Comparison of ENCODE assay signal across 27 cellular contexts in the genomic region with DNA sequence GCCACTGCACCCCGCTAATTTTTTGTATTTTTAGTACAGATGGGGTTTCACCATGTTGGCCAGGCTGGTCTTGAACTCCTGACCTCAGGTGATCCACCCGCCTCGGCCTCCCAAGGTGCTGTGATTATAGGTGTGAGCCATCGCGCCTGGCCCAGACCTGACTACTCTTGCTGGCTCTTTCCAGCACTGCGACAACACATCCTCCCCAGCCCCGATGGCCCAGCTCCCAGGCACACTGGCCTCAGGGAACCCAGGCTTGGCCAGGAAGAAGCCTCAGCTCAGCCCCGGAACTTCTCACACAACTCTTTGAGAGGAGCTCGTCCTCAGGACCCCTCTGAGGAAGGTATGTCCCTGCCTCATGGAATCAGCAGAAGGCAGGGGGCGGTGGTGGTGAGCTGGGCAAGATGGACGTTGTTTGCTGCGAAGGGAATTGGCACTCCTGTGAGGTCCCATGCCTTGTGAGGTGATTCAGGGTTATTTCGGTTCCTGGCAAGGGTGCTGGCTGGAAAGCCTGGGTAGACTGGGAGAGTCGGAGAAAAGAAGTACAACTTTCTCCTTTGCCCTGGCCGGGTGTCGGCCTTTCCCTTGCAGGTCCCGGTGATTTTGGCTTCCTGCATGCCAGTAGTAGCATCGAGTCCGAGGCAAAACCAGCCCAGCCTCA. TPM values are rescaled to one million over a fixed set of nuclear protein-coding genes. Genes with fewer than 3 reads are reported as not detected.
"Had no signal": no experiment of that assay in that cellular context is flagged by ENCODE, and none has a peak within 500 bp of the region (broad histone marks: within the 10 kb centered on the region; RNA-seq: fewer than 3 reads in every experiment).

No MANE protein-coding gene starts in this region.

- H3K4me3 ChIP-seq: breast epithelium had no signal

- H3K4me1 ChIP-seq: breast epithelium had no signal

- H3K27ac Mint-ChIP-seq: activated B cell treated with CpG ODN at 0.5 μM for 24 hours; activated CD4-positive, alpha-beta T cell treated with anti-CD3 and anti-CD28 coated beads, Interleukin-2, amount 10 ng/mL, durations not matched to agents 24 days and 14 days; activated CD8-positive, alpha-beta memory T cell treated with anti-CD3 and anti-CD28 coated beads, Interleukin-2, amount 10 ng/mL, durations not matched to agents 7 days and 5 days; activated naive CD4-positive, alpha-beta T cell treated with anti-CD3 and anti-CD28 coated beads, Interleukin-2, amount 50 U/mL, for 72 hours; activated T-cell treated with anti-CD3 and anti-CD28 coated beads, Interleukin-2, amount 50 U/mL, for 24 hours; T-helper 1 cell treated with Interleukin-12 subunit alpha and Interleukin-12 subunit beta and Interleukin-4 antibody, amounts not matched to agents 30 μg/mL and 1 μg/mL, for 36 hours had no signal

- DNase-seq: activated B cell treated with CpG ODN at 0.5 μM for 24 hours; activated CD4-positive, alpha-beta T cell treated with anti-CD3 and anti-CD28 coated beads for 1 hour; activated CD4-positive, alpha-beta T cell treated with anti-CD3 and anti-CD28 coated beads, Interleukin-2, amount 10 ng/mL, durations not matched to agents 24 days and 14 days; activated CD4-positive, alpha-beta T cell treated with anti-CD3 and anti-CD28 coated beads, Interleukin-2, amount 50 U/mL, for 48 hours; activated CD8-positive, alpha-beta memory T cell treated with anti-CD3 and anti-CD28 coated beads, Interleukin-2, amount 10 ng/mL, durations not matched to agents 7 days and 5 days; activated effector memory CD4-positive, alpha-beta T cell treated with anti-CD3 and anti-CD28 coated beads, Interleukin-2, amount 50 U/mL, for 16 hours; activated naive CD4-positive, alpha-beta T cell treated with Interleukin-2 at 50 U/mL for 16 hours; activated T-cell treated with anti-CD3 and anti-CD28 coated beads, Interleukin-2, amount 50 U/mL, for 24 hours; Karpas-422; MM.1S; NCI-H1105; NCI-H1436; NCI-H187; NCI-H2081; NCI-H510A treated with DMSO at 0.1 percent for 48 hours; NCI-H69; NK-92 treated with Interleukin-12 subunit alpha and Interleukin-12 subunit beta, amount 100 ng/mL, for 24 hours; OCI-M1; RPMI8226; SHP77; T-helper 9 cell had no signal

- H3K27me3 ChIP-seq: breast epithelium had no signal

- H3K36me3 ChIP-seq: breast epithelium had no signal

- ATAC-seq: activated CD8-positive, alpha-beta memory T cell treated with anti-CD3 and anti-CD28 coated beads, Interleukin-2, amount 10 ng/mL, durations not matched to agents 7 days and 5 days; activated naive CD4-positive, alpha-beta T cell treated with anti-CD3 and anti-CD28 coated beads, Interleukin-2, amount 50 U/mL, for 72 hours; Panc1 had no signal

- H3K27ac ChIP-seq: breast epithelium had no signal

- H3K27me3 Mint-ChIP-seq: activated B cell treated with CpG ODN at 0.5 μM for 24 hours; activated CD4-positive, alpha-beta T cell treated with anti-CD3 and anti-CD28 coated beads, Interleukin-2, amount 10 ng/mL, durations not matched to agents 24 days and 14 days; activated CD8-positive, alpha-beta memory T cell treated with anti-CD3 and anti-CD28 coated beads, Interleukin-2, amount 10 ng/mL, durations not matched to agents 7 days and 5 days; activated T-cell treated with anti-CD3 and anti-CD28 coated beads, Interleukin-2, amount 50 U/mL, for 24 hours had no signal

- H3K9me3 ChIP-seq: breast epithelium had no signal

- H3K4me3 Mint-ChIP-seq: activated B cell treated with CpG ODN at 0.5 μM for 24 hours; activated CD4-positive, alpha-beta T cell treated with anti-CD3 and anti-CD28 coated beads, Interleukin-2, amount 10 ng/mL, durations not matched to agents 24 days and 14 days; activated CD8-positive, alpha-beta memory T cell treated with anti-CD3 and anti-CD28 coated beads, Interleukin-2, amount 10 ng/mL, durations not matched to agents 7 days and 5 days; activated T-cell treated with anti-CD3 and anti-CD28 coated beads, Interleukin-2, amount 50 U/mL, for 24 hours; activated T-helper 1 cell treated with anti-CD3 and anti-CD28 coated beads, Interleukin-12 subunit alpha, Interleukin-12 subunit beta, Interleukin-2, Interleukin-4 antibody, amounts not matched to agents 30 ng/mL and 10 ng/mL and 1 ng/mL, durations not matched to agents 14 hours and 24 hours and 36 hours; T-helper 1 cell treated with Interleukin-12 subunit alpha and Interleukin-12 subunit beta and Interleukin-4 antibody, amounts not matched to agents 30 μg/mL and 1 μg/mL, for 36 hours had no signal

RNA-seq across cellular contexts. Expression of a gene that starts 28.5 kb away (rescaled TPM):
- total RNA-seq: activated B cell treated with CpG ODN at 0.5 μM for 24 hours, SK-MEL-5 had no signal

RNA-seq across cellular contexts. Expression of a gene that starts 51.3 kb away (rescaled TPM):
- total RNA-seq: activated B cell treated with CpG ODN at 0.5 μM for 24 hours; activated CD4-positive, alpha-beta T cell treated with anti-CD3 and anti-CD28 coated beads, Interleukin-2, amount 10 ng/mL, durations not matched to agents 24 days and 14 days; activated CD8-positive, alpha-beta memory T cell treated with anti-CD3 and anti-CD28 coated beads, Interleukin-2, amount 10 ng/mL, durations not matched to agents 7 days and 5 days; activated T-helper 1 cell treated with anti-CD3 and anti-CD28 coated beads, Interleukin-12 subunit alpha, Interleukin-12 subunit beta, Interleukin-2, Interleukin-4 antibody, amounts not matched to agents 30 ng/mL and 10 ng/mL and 1 ng/mL, durations not matched to agents 14 hours and 24 hours and 36 hours had no signal
